In the genomic region with DNA sequence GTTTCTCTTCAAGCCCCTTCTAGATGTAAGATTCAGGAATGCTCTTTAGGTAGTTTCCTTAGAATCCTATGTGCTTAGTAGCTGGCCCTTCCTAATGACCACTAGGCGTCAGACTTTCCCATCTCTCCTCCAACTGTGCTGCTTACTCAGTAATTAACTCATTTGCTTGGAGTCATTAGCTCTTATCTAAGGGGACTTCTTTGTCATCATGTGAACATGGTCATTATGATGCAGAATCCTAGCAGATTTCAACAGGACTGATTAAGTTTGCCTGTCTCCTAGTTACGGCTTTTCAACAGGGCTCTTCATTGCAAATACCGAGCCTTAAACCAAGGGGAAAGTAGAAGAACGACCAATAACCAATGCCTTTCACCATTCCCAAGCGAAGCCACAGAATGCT, we compare ENCODE assay signal across 8 cellular contexts. TPM values are rescaled to one million over a fixed set of nuclear protein-coding genes. Genes with fewer than 3 reads are reported as not detected.
DNase-seq lines count a peak whose midpoint lies in the region; ATAC-seq, FAIRE-seq and TF ChIP-seq lines count a peak whose summit lies in the region.

No MANE protein-coding gene starts in this region.

- H3K9me1 ChIP-seq in K562 (ENCODE audit: control insufficient read depth, insufficient read depth, low read length) = no peaks in the 10 kb centered on the region
- H3K9me1 ChIP-seq in keratinocyte (ENCODE audit: control insufficient read depth, extremely low read depth, insufficient read depth, low read length) = no peaks in the 10 kb centered on the region

- H3K9ac ChIP-seq in K562 (ENCODE audit: insufficient read depth in 1 of 2, low read depth in 2 of 2, low read length in 2 of 2) (no peak overlapping the region), keratinocyte (ENCODE audit: control insufficient read depth, extremely low read depth, insufficient read depth, low read length) (no peak overlapping the region)

- TF ChIP-seq CTCF in GM12872 (IDR thresholded peaks at IDR 0.05; ENCODE audit: insufficient read depth, low read depth, low read length) (peak; percentile 71), K562 (IDR thresholded peaks at IDR 0.05 in 2 of 3, conservative IDR thresholded peaks at IDR 0.05 in 1 of 3; ENCODE audit: insufficient read depth in 2 of 3, low read depth in 1 of 3, low read length in 3 of 3) (peak; percentile 70 to 91 (median 90)), keratinocyte (optimal IDR thresholded peaks at IDR 0.05 in 1 of 3, IDR thresholded peaks at IDR 0.05 in 1 of 3, conservative IDR thresholded peaks at IDR 0.05 in 1 of 3; ENCODE audit: extremely low read depth in 1 of 3, insufficient read depth in 2 of 3, low read length in 3 of 3) (peak; percentile 71 to 89 (median 82))

- H3K79me2 ChIP-seq in K562 (ENCODE audit: control insufficient read depth, insufficient read depth, low read length) (no peaks in the 10 kb centered on the region), keratinocyte (ENCODE audit: control insufficient read depth, insufficient read depth, low read length) (no peaks in the 10 kb centered on the region)

- TF ChIP-seq RAD21 in K562 (CRISPR knock-in tag; conservative IDR thresholded peaks at IDR 0.05 in 1 of 2, IDR thresholded peaks at IDR 0.05 in 1 of 2) = peak; percentile 77 to 89

- POLR2A ChIA-PET in K562 (lab: Yijun Ruan, JAX) = interaction anchor here (0.8 kb wide), 4 partner anchors 8 to 206 kb away, joined by 3 to 4 read pairs (median 4); no protein-coding TSS in a partner anchor

- H2AFZ ChIP-seq in K562 (ENCODE audit: low read depth, low read length) (0 out of 2 replicates have a peak overlapping the region, but pooled peaks have one; percentile 16), keratinocyte (ENCODE audit: control insufficient read depth, low read length) (no peak overlapping the region)

- H3K4me2 ChIP-seq in K562 (ENCODE audit: insufficient read depth, low read length) (no peak overlapping the region), keratinocyte (ENCODE audit: control insufficient read depth, extremely low read depth, insufficient read depth, low read depth, low read length) (no peak overlapping the region)

- no peak overlapping the region for H3K4me3 ChIP-seq in K562
- H3K4me3 ChIP-seq in keratinocyte (ENCODE audit: control insufficient read depth in 2 of 3, extremely low read depth in 1 of 3, insufficient read depth in 2 of 3, low read depth in 1 of 3, low read length in 3 of 3) = no peak overlapping the region

- FAIRE-seq in K562 (lab: Jason Lieb, UNC) (peak; percentile 67), keratinocyte (lab: Jason Lieb, UNC) (peak; percentile 76)

- H3K27ac ChIP-seq in K562 (ENCODE audit: extremely low read depth, low read depth, low read length) (no peak overlapping the region), keratinocyte (ENCODE audit: control insufficient read depth, insufficient read depth, low read length) (no peak overlapping the region)

- CTCF ChIA-PET in K562 (lab: Yijun Ruan, JAX; ENCODE audit: low intra/inter-chr PET ratio) = interaction anchor here (1.4 kb wide), 1 partner anchor 212 kb away, joined by 9 read pairs; no protein-coding TSS in a partner anchor

- TF ChIP-seq EP300 in K562 (IDR thresholded peaks at IDR 0.05; ENCODE audit: low read length) = no peak

- H3K27me3 ChIP-seq in K562 (ENCODE audit: control insufficient read depth in 2 of 2, insufficient read depth in 2 of 2, low read length in 2 of 2) (no peaks in the 10 kb centered on the region), keratinocyte (ENCODE audit: control insufficient read depth, extremely low read depth, insufficient read depth, low read length) (peaks cover 7% of the 10 kb centered on the region)

- dilution Hi-C loops in keratinocyte (cut with MboI; ENCODE audit: extremely low pct_ligation_motif_present, low sequenced_read_pairs) = no loop called here

- H3K4me1 ChIP-seq in K562 (replicated peaks in 1 of 2; ENCODE audit: control insufficient read depth in 2 of 2, insufficient read depth in 2 of 2, low read length in 2 of 2) (peaks cover 2 to 11% of the 10 kb centered on the region in 2 experiments; a peak in 4 of 5 replicates), keratinocyte (ENCODE audit: control insufficient read depth, extremely low read depth, insufficient read depth, low read length) (no peaks in the 10 kb centered on the region)

- ATAC-seq in K562 = peak; percentile 95
- ATAC-seq in GM18870 (IDR thresholded peaks at IDR 0.05; ENCODE audit: unreplicated experiment) = no peak

- no peaks in the 10 kb centered on the region for H4K20me1 ChIP-seq in K562 (replicated peaks; ENCODE audit: control insufficient read depth, insufficient read depth, low read length)
- H4K20me1 ChIP-seq in keratinocyte (ENCODE audit: control insufficient read depth, extremely low read depth, insufficient read depth, low read length) = no peaks in the 10 kb centered on the region

- DNase-seq in NCI-H2171 treated with DMSO at 0.1 percent for 48 hours (lab: John Stamatoyannopoulos, UW) = peak; percentile 67
- DNase-seq in K562 (ENCODE audit: extremely low read depth in 1 of 4, low spot score in 3 of 4) = peak; percentile 50 to 78 (median 64)
- peak; percentile 35 for DNase-seq in keratinocyte (ENCODE audit: low read depth, low spot score)
- DNase-seq in NCI-H187 (lab: John Stamatoyannopoulos, UW) = no peak
- no peak for DNase-seq in activated naive CD4-positive, alpha-beta T cell treated with Interleukin-2 at 50 U/mL for 16 hours
- no peak for DNase-seq in glomerular visceral epithelial cell (ENCODE audit: extremely low spot score)

- H3K9me3 ChIP-seq in K562 (replicated peaks; ENCODE audit: control insufficient read depth, insufficient read depth, low read depth, low read length) = no peaks in the 10 kb centered on the region
- no peaks in the 10 kb centered on the region for H3K9me3 ChIP-seq in keratinocyte (ENCODE audit: control insufficient read depth, low read depth, low read length)

- H3K36me3 ChIP-seq in K562 (ENCODE audit: control insufficient read depth, insufficient read depth, low read length) (no peaks in the 10 kb centered on the region), keratinocyte (ENCODE audit: control insufficient read depth in 2 of 2, extremely low read depth in 1 of 2, insufficient read depth in 2 of 2, low read length in 2 of 2) (no peaks in the 10 kb centered on the region)

- in situ Hi-C loops in K562 (cut with MboI) = no loop called here

- intact Hi-C loops in K562 (cut with micrococcal nuclease) = loop anchor here (1.0 to 5.0 kb wide), 2 partner anchors 86 to 212 kb away; no protein-coding TSS in a partner anchor

- BruUV-seq in K562 (replicated peaks; lab: Mats Ljungman, UMichigan) = no TSS peak

- 59% methylated on average over 5 of the region's 5 CpGs for WGBS in K562 (ENCODE audit: insufficient coverage, low coverage, missing lambda C conversion rate)

- TF ChIP-seq POLR2A in K562 (conservative IDR thresholded peaks at IDR 0.05) = no peak

TF ChIP-seq in K562, 482 proteins besides CTCF, POLR2A, EP300 and RAD21 (continues in another document):
- no peak for TF ChIP-seq CCNT2 (IDR thresholded peaks at IDR 0.05; ENCODE audit: borderline replicate concordance, extremely low read depth, insufficient read length, low read depth, low read length)
- TF ChIP-seq ETS2 (tag; IDR thresholded peaks at IDR 0.05; ENCODE audit: borderline replicate concordance, poor library complexity, severe bottlenecking) = no peak
- no peak for TF ChIP-seq SMAD2 (IDR thresholded peaks at IDR 0.05; ENCODE audit: low read depth, low read length)
- no peak for TF ChIP-seq U2AF2 (optimal IDR thresholded peaks at IDR 0.05; ENCODE audit: low read depth, low read length)
- peak; percentile 30; the same call in 1 of the 2 replicates for TF ChIP-seq JUND (IDR thresholded peaks at IDR 0.05; ENCODE audit: borderline replicate concordance, low read depth, low read length)
- TF ChIP-seq JUND (tag; IDR thresholded peaks at IDR 0.05; ENCODE audit: borderline replicate concordance, low read depth, low read length) = peak; percentile 30; the same call in 1 of the 3 replicates
- no peak for TF ChIP-seq ARHGAP35 (IDR thresholded peaks at IDR 0.05; ENCODE audit: partially characterized antibody)
- TF ChIP-seq WHSC1 (IDR thresholded peaks at IDR 0.05; ENCODE audit: low read length) = no peak
- TF ChIP-seq HNRNPK (IDR thresholded peaks at IDR 0.05; ENCODE audit: low read depth, low read length, poor library complexity, severe bottlenecking) = no peak
- no peak for TF ChIP-seq RBM14 (IDR thresholded peaks at IDR 0.05; ENCODE audit: borderline replicate concordance, insufficient read depth, low read depth, low read length)

RNA-seq across cellular contexts. Expression of gene GJD2, which starts 46.4 kb away (rescaled TPM):
- total RNA-seq in K562 (2011; cell fraction: chromatin; rRNA removed; ENCODE audit: low replicate concordance) = not detected in 2 replicates
- total RNA-seq in K562 (2011; cell fraction: nucleolus; rRNA removed) = not detected in 2 replicates
- not detected in 2 replicates for total RNA-seq in K562 (2011; cell fraction: nucleoplasm; rRNA removed)
- total RNA-seq in K562 (2014; rRNA removed) = not detected in 2 replicates
- not detected in 2 replicates for total RNA-seq in K562 (2014; rRNA removed; fragmentation: Illumina TruSeq; extraction: Trizol)
- total RNA-seq in K562 (2015; rRNA removed; fragmentation: Illumina TruSeq; extraction: Trizol) = not detected in 2 replicates
- total RNA-seq in K562 (2021) = not detected in 2 replicates
- polyA plus RNA-seq in K562 (2011; rRNA removed) = not detected in 2 replicates
- 0.06 TPM in 1 of 2 replicates, not detected in the other for polyA plus RNA-seq in K562 (2011; cell fraction: cytosol; rRNA removed)
- 0.04 TPM in 1 of 2 replicates, not detected in the other for polyA plus RNA-seq in K562 (2011; cell fraction: nucleus; rRNA removed)
- polyA plus RNA-seq in K562 (2012) = 0.04 TPM in 1 of 2 replicates, not detected in the other
- polyA plus RNA-seq in K562 (2014; fragmentation: Illumina TruSeq; extraction: Trizol) = not detected in 2 replicates
- not detected for polyA plus RNA-seq in K562 (2014; fragmentation: Nextera tagmentation; extraction: Ambion mirVana)
- polyA plus RNA-seq in K562 (2014; rRNA removed) = not detected in 2 replicates
- 0.11 TPM in 1 of 2 replicates, not detected in the other for polyA minus RNA-seq in K562 (2011; rRNA and poly(A)+ RNA removed)
- not detected in 2 replicates for polyA minus RNA-seq in K562 (2011; cell fraction: cytosol; rRNA and poly(A)+ RNA removed)
- polyA minus RNA-seq in K562 (2011; cell fraction: nucleus; rRNA and poly(A)+ RNA removed) = 0.13 TPM in 1 of 2 replicates, not detected in the other
- polyA plus RNA-seq in keratinocyte = not detected in 3 replicates
- polyA plus RNA-seq in keratinocyte (2011; ENCODE audit: low read depth) = not detected
- not detected in 2 replicates for polyA plus RNA-seq in keratinocyte (2011; cell fraction: cytosol; rRNA removed)
- not detected in 2 replicates for polyA plus RNA-seq in keratinocyte (2011; cell fraction: nucleus; rRNA removed)
- not detected in 2 replicates for polyA plus RNA-seq in keratinocyte (2012; ENCODE audit: low replicate concordance)
- not detected in 3 replicates for polyA minus RNA-seq in keratinocyte
- not detected for polyA minus RNA-seq in keratinocyte (2011; cell fraction: cytosol; rRNA and poly(A)+ RNA removed)
- polyA minus RNA-seq in keratinocyte (2011; cell fraction: nucleus; rRNA and poly(A)+ RNA removed) = not detected in 2 replicates

Comparison
In these comparisons a context has a peak if more than half of its experiments do, and no peak if none do; other contexts are left out.
1. DNase-seq: peak in NCI-H2171 treated with DMSO at 0.1 percent for 48 hours (single experiment), K562 (4 of 4) and keratinocyte (single experiment); none in NCI-H187 (0 of 2), activated naive CD4-positive, alpha-beta T cell treated with Interleukin-2 at 50 U/mL for 16 hours (single experiment) and glomerular visceral epithelial cell (single experiment).
2. Peak in every context shown above with its lines, with median percentiles within 50 percentile points of each other: CTCF ChIP-seq.